ENCODE assay signal across 18 cellular contexts in the genomic region with DNA sequence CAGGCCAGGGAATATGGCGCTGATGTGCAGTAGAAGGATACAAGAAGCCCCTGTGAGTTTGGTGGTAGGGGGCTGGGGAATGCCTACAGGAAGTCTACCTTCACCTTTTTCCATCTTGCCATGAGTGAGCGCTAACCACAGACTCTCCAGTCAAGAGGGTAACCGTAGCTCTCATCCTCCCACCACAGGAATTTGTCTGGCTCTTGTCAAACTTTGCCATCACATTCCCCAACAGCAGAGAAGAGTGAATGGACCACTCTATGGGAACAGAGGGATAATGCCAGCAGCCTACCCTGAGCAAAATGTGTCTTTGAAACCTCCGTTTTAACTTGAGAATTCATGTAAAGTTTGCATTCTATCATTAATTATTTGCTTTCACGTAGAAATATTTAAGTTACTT.
"Had no signal": no experiment of that assay in that cellular context is flagged by ENCODE, and none has a peak within 500 bp of the region (broad histone marks: within the 10 kb centered on the region; RNA-seq: fewer than 3 reads in every experiment).

No MANE protein-coding gene starts in this region.

- H3K4me1 ChIP-seq: vagina had no signal

- ATAC-seq: heart left ventricle, left lobe of liver, sciatic nerve had no signal

- H3K27me3 ChIP-seq: heart left ventricle, vagina had no signal

- H3K4me3 ChIP-seq: heart left ventricle, skin epidermis, vagina had no signal

- H3K27ac ChIP-seq: heart left ventricle, vagina had no signal

- H3K9me3 ChIP-seq: vagina had no signal

- DNase-seq: cerebellar nuclear complex; dermis blood vessel endothelial cell; effector CD4-positive, alpha-beta T cell; endodermal cell; erythroblast; foreskin melanocyte; heart left ventricle; hippocampal formation; mammary epithelial cell; midbrain; naive B cell; posterior cingulate gyrus; stimulated activated CD4-positive, alpha-beta T cell treated with anti-CD3 and anti-CD28 coated beads, Interleukin-12 subunit alpha, Interleukin-12 subunit beta, amount 100 ng/mL, for 4 hours; stimulated activated naive CD4-positive, alpha-beta T cell treated with Interleukin-2 at 50 U/mL for 16 hours had no signal

- H3K36me3 ChIP-seq: heart left ventricle, vagina had no signal
